Comparison of ENCODE assay signal across 29 cellular contexts in genomic region chr16:63808730-63809129, GRCh38.
"Had no signal": no experiment of that assay in that cellular context is flagged by ENCODE, and none has a peak within 500 bp of the region (broad histone marks: within the 10 kb centered on the region; RNA-seq: fewer than 3 reads in every experiment).

No MANE protein-coding gene starts in this region.

- H3K9me3 Mint-ChIP-seq: brain had no signal

- H3K4me1 ChIP-seq: ascending aorta, breast epithelium, colonic mucosa, gastroesophageal sphincter, heart right ventricle had no signal

- H3K36me3 Mint-ChIP-seq: activated naive CD4-positive, alpha-beta T cell treated with anti-CD3 and anti-CD28 coated beads, Interleukin-2, amount 10 ng/mL, durations not matched to agents 7 days and 5 days; activated naive CD4-positive, alpha-beta T cell treated with anti-CD3 and anti-CD28 coated beads, Interleukin-2, amount 50 U/mL, for 72 hours; activated naive CD8-positive, alpha-beta T cell treated with anti-CD3 and anti-CD28 coated beads, Interleukin-2, amount 10 ng/mL, durations not matched to agents 7 days and 5 days; brain had no signal

- H3K36me3 ChIP-seq: ascending aorta, breast epithelium, cardiac muscle cell, colonic mucosa, esophagus squamous epithelium, gastroesophageal sphincter, heart right ventricle had no signal

- H3K27ac ChIP-seq: ascending aorta, breast epithelium, cardiac muscle cell, colonic mucosa, epithelial cell of prostate, esophagus squamous epithelium, gastroesophageal sphincter, heart right ventricle had no signal

- H3K27me3 ChIP-seq: ascending aorta, breast epithelium, cardiac muscle cell, colonic mucosa, esophagus squamous epithelium, gastroesophageal sphincter had no signal

- ATAC-seq: activated CD4-positive, alpha-beta T cell treated with anti-CD3 and anti-CD28 coated beads for 36 hours; activated naive CD4-positive, alpha-beta T cell treated with anti-CD3 and anti-CD28 coated beads, Interleukin-2, amount 50 U/mL, for 72 hours; activated T-cell treated with anti-CD3 and anti-CD28 coated beads, Interleukin-2, amount 50 U/mL, for 72 hours; gastroesophageal sphincter; heart right ventricle; T-helper 17 cell had no signal

- H3K27ac Mint-ChIP-seq: activated CD4-positive, alpha-beta memory T cell treated with anti-CD3 and anti-CD28 coated beads, Interleukin-2, amount 10 ng/mL, durations not matched to agents 7 days and 5 days; activated CD4-positive, alpha-beta T cell treated with anti-CD3 and anti-CD28 coated beads for 36 hours; activated CD4-positive, alpha-beta T cell treated with anti-CD3 and anti-CD28 coated beads, Interleukin-2, amount 10 ng/mL, durations not matched to agents 24 days and 14 days; activated naive CD4-positive, alpha-beta T cell treated with anti-CD3 and anti-CD28 coated beads, Interleukin-2, amount 10 ng/mL, durations not matched to agents 7 days and 5 days; activated naive CD4-positive, alpha-beta T cell treated with anti-CD3 and anti-CD28 coated beads, Interleukin-2, amount 50 U/mL, for 72 hours; activated naive CD8-positive, alpha-beta T cell treated with anti-CD3 and anti-CD28 coated beads, Interleukin-2, amount 10 ng/mL, durations not matched to agents 7 days and 5 days; activated T-cell treated with anti-CD3 and anti-CD28 coated beads, Interleukin-2, amount 50 U/mL, for 24 hours; activated T-cell treated with anti-CD3 and anti-CD28 coated beads, Interleukin-2, amount 50 U/mL, for 72 hours; brain; T-helper 17 cell had no signal

- H3K9me3 ChIP-seq: ascending aorta, breast epithelium, colonic mucosa, esophagus squamous epithelium, gastroesophageal sphincter, heart right ventricle had no signal

- H3K4me3 Mint-ChIP-seq: activated CD4-positive, alpha-beta memory T cell treated with anti-CD3 and anti-CD28 coated beads, Interleukin-2, amount 10 ng/mL, durations not matched to agents 7 days and 5 days; activated CD4-positive, alpha-beta T cell treated with anti-CD3 and anti-CD28 coated beads for 36 hours; activated CD4-positive, alpha-beta T cell treated with anti-CD3 and anti-CD28 coated beads, Interleukin-2, amount 10 ng/mL, durations not matched to agents 24 days and 14 days; activated naive CD4-positive, alpha-beta T cell treated with anti-CD3 and anti-CD28 coated beads, Interleukin-2, amount 10 ng/mL, durations not matched to agents 7 days and 5 days; activated naive CD8-positive, alpha-beta T cell treated with anti-CD3 and anti-CD28 coated beads, Interleukin-2, amount 10 ng/mL, durations not matched to agents 7 days and 5 days; activated T-cell treated with anti-CD3 and anti-CD28 coated beads, Interleukin-2, amount 50 U/mL, for 24 hours; activated T-cell treated with anti-CD3 and anti-CD28 coated beads, Interleukin-2, amount 50 U/mL, for 72 hours; brain; T-helper 17 cell had no signal

- H3K27me3 Mint-ChIP-seq: activated CD4-positive, alpha-beta memory T cell treated with anti-CD3 and anti-CD28 coated beads, Interleukin-2, amount 10 ng/mL, durations not matched to agents 7 days and 5 days; activated CD4-positive, alpha-beta T cell treated with anti-CD3 and anti-CD28 coated beads for 36 hours; activated CD4-positive, alpha-beta T cell treated with anti-CD3 and anti-CD28 coated beads, Interleukin-2, amount 10 ng/mL, durations not matched to agents 24 days and 14 days; activated naive CD4-positive, alpha-beta T cell treated with anti-CD3 and anti-CD28 coated beads, Interleukin-2, amount 10 ng/mL, durations not matched to agents 7 days and 5 days; activated naive CD8-positive, alpha-beta T cell treated with anti-CD3 and anti-CD28 coated beads, Interleukin-2, amount 10 ng/mL, durations not matched to agents 7 days and 5 days; activated T-cell treated with anti-CD3 and anti-CD28 coated beads, Interleukin-2, amount 50 U/mL, for 24 hours; brain; T-helper 17 cell had no signal

- DNase-seq: activated CD4-positive, alpha-beta memory T cell treated with anti-CD3 and anti-CD28 coated beads, Interleukin-2, amount 10 ng/mL, durations not matched to agents 7 days and 5 days; activated CD4-positive, alpha-beta T cell treated with anti-CD3 and anti-CD28 coated beads for 36 hours; activated CD4-positive, alpha-beta T cell treated with anti-CD3 and anti-CD28 coated beads, Interleukin-2, amount 10 ng/mL, durations not matched to agents 24 days and 14 days; activated CD4-positive, alpha-beta T cell treated with anti-CD3 and anti-CD28 coated beads, Interleukin-2, amount 50 U/mL, for 4 hours; activated CD4-positive, CD25-positive, alpha-beta regulatory T cell; activated CD4-positive, CD25-positive, alpha-beta regulatory T cell treated with anti-CD3 and anti-CD28 coated beads, Interleukin-2, amount 50 U/mL, for 72 hours; activated CD8-positive, alpha-beta memory T cell treated with anti-CD3 and anti-CD28 coated beads, Interleukin-2, amount 50 U/mL, for 48 hours; activated gamma-delta T cell; activated naive CD4-positive, alpha-beta T cell; activated naive CD4-positive, alpha-beta T cell treated with anti-CD3 and anti-CD28 coated beads, Interleukin-2, amount 10 ng/mL, durations not matched to agents 7 days and 5 days; activated naive CD8-positive, alpha-beta T cell treated with anti-CD3 and anti-CD28 coated beads, Interleukin-2, amount 10 ng/mL, durations not matched to agents 7 days and 5 days; activated T-cell treated with anti-CD3 and anti-CD28 coated beads for 4 hours; activated T-cell treated with anti-CD3 and anti-CD28 coated beads, Interleukin-2, amount 50 U/mL, for 24 hours; activated T-cell treated with anti-CD3 and anti-CD28 coated beads, Interleukin-2, amount 50 U/mL, for 72 hours; central memory CD4-positive, alpha-beta T cell; cerebellar nuclear complex; colonic mucosa; effector CD8-positive, alpha-beta T cell; esophagus squamous epithelium; foreskin melanocyte; heart right ventricle; T-helper 17 cell had no signal

- H3K4me1 Mint-ChIP-seq: activated CD4-positive, alpha-beta memory T cell treated with anti-CD3 and anti-CD28 coated beads, Interleukin-2, amount 10 ng/mL, durations not matched to agents 7 days and 5 days; activated CD4-positive, alpha-beta T cell treated with anti-CD3 and anti-CD28 coated beads for 36 hours; activated CD4-positive, alpha-beta T cell treated with anti-CD3 and anti-CD28 coated beads, Interleukin-2, amount 10 ng/mL, durations not matched to agents 24 days and 14 days; activated naive CD4-positive, alpha-beta T cell treated with anti-CD3 and anti-CD28 coated beads, Interleukin-2, amount 10 ng/mL, durations not matched to agents 7 days and 5 days; activated naive CD8-positive, alpha-beta T cell treated with anti-CD3 and anti-CD28 coated beads, Interleukin-2, amount 10 ng/mL, durations not matched to agents 7 days and 5 days; T-helper 17 cell had no signal

- H3K4me3 ChIP-seq: ascending aorta, breast epithelium, cardiac muscle cell, colonic mucosa, esophagus squamous epithelium, gastroesophageal sphincter, heart right ventricle had no signal
